ENCODE assay signal across 8 cellular contexts in the genomic region with DNA sequence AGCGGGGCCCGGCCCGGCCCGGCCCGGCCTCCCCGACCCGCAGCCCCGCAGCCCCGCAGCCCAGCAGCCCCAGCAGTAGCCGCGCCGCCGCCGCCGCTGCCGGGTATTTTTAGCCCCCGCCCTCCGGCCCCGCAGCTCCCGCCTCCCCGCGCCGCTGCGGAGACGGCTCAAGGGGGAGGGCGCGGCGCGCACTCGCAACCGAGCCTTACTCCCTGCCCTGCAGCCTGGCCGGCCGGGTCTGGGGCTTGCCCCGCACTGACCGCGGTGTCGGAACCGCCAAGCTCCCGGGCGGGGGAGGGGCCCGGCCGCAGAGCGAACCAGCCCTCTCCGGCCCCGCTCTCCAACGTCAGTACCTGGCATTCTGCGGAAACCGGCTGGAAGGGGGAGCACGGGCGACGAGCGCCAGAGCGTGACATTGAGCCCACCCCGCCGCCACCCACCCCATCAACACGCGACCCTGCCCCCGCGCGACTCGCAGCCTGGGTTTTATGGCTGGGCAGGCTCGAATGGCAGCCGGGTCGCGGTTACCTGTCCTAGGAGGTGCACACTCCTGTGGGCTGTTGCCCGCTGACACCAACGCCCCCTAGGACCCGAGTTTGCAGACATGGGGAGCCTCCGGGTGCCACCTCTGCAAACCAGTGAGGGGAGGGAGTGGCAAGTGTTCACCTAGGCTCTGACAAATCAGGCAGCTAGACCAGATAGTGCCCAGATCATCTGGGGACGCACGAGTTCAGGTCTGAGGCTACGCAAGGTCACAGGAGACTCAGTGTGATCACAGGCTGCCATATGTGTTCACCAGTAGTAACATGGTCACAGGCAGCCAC. TPM values are rescaled to one million over a fixed set of nuclear protein-coding genes. Genes with fewer than 3 reads are reported as not detected.
A peak's percentile ranks its signal among the peaks of the same experiment; 100 is the strongest.
DNase-seq lines count a peak whose midpoint lies in the region; ATAC-seq and TF ChIP-seq lines count a peak whose summit lies in the region.

Gene ACSL6 (minus strand): TSS at position 98 of the 824 bp plus-strand sequence. CDS start 105 bp downstream, outside the sequence.

- H3K27ac Mint-ChIP-seq in activated T-cell treated with anti-CD3 and anti-CD28 coated beads, Interleukin-2, amount 50 U/mL, for 24 hours, result peak within 1 kb of the TSS; percentile 67
- peak within 1 kb of the TSS in 4 of 6 donors; percentile 4 to 97 (median 52) for H3K27ac Mint-ChIP-seq in naive B cell

- H3K4me3 ChIP-seq in A673 (ENCODE audit: low read depth, low read length, poor library complexity, severe bottlenecking), result peak within 1 kb of the TSS; percentile 41
- H3K4me3 ChIP-seq in HL-60 (replicated peaks; ENCODE audit: insufficient read depth, low read length), result peak within 1 kb of the TSS; percentile 38
- H3K4me3 ChIP-seq in urinary bladder (ENCODE audit: low read depth, low read length), result peak within 1 kb of the TSS; percentile 54

- peaks cover 43% of the 10 kb centered on the region for H3K4me1 Mint-ChIP-seq in activated T-cell treated with anti-CD3 and anti-CD28 coated beads, Interleukin-2, amount 50 U/mL, for 24 hours (ENCODE audit: low read depth)
- H3K4me1 Mint-ChIP-seq in naive B cell, result peaks cover 11 to 16% (median 11%) of the 10 kb centered on the region in 3 donors

- peak; percentile 25 for ATAC-seq in esophagus mucosa
- ATAC-seq in naive B cell (ENCODE audit: low read depth in 2 of 2), result peak; percentile 72 to 76
- no peak for ATAC-seq in GM21723 (IDR thresholded peaks at IDR 0.05; ENCODE audit: unreplicated experiment)
- no peak for ATAC-seq in HG03139 (IDR thresholded peaks at IDR 0.05; ENCODE audit: unreplicated experiment)

- DNase-seq in A673 (ENCODE audit: low spot score), result no peak
- no peak for DNase-seq in HL-60 (ENCODE audit: low read depth in 1 of 2, low spot score in 1 of 2)
- peak; percentile 67 for DNase-seq in activated T-cell treated with anti-CD3 and anti-CD28 coated beads, Interleukin-2, amount 50 U/mL, for 24 hours
- DNase-seq in naive B cell, result peak; percentile 28

- peak within 1 kb of the TSS; percentile 77 for H3K4me3 Mint-ChIP-seq in activated T-cell treated with anti-CD3 and anti-CD28 coated beads, Interleukin-2, amount 50 U/mL, for 24 hours
- H3K4me3 Mint-ChIP-seq in naive B cell, result peak within 1 kb of the TSS; percentile 65 to 91 (median 78)

- 3% methylated on average over 70 of the region's 72 CpGs for WGBS in urinary bladder

- CTCF ChIA-PET in A673 (lab: Charles Lee), result no interaction called here

- no peaks in the 10 kb centered on the region for H3K4me1 ChIP-seq in A673 (ENCODE audit: insufficient read depth, low read length, poor library complexity, severe bottlenecking)
- no peaks in the 10 kb centered on the region for H3K4me1 ChIP-seq in urinary bladder (ENCODE audit: insufficient read depth)

- BruUV-seq in A673 (replicated peaks; lab: Mats Ljungman, UMichigan), result no TSS peak

- H3K27me3 Mint-ChIP-seq in activated T-cell treated with anti-CD3 and anti-CD28 coated beads, Interleukin-2, amount 50 U/mL, for 24 hours, result peaks cover 60% of the 10 kb centered on the region
- H3K27me3 Mint-ChIP-seq in naive B cell, result peaks cover 55 to 75% (median 71%) of the 10 kb centered on the region in 3 donors

- H3K27ac ChIP-seq in A673 (ENCODE audit: low read depth, low read length, poor library complexity, severe bottlenecking) (no peak within 1 kb of the TSS), HL-60 (replicated peaks) (no peak within 1 kb of the TSS), urinary bladder (ENCODE audit: low read depth) (no peak within 1 kb of the TSS)

- H3K36me3 ChIP-seq in A673 (ENCODE audit: insufficient read depth, low read length, poor library complexity, severe bottlenecking), result no peaks in the 10 kb centered on the region
- H3K36me3 ChIP-seq in urinary bladder (ENCODE audit: insufficient read depth), result no peaks in the 10 kb centered on the region

- H3K9me3 Mint-ChIP-seq in activated T-cell treated with anti-CD3 and anti-CD28 coated beads, Interleukin-2, amount 50 U/mL, for 24 hours, result no peaks in the 10 kb centered on the region
- peaks cover 0 to 2% (median 0%) of the 10 kb centered on the region in 7 donors for H3K9me3 Mint-ChIP-seq in naive B cell

- POLR2A ChIA-PET in A673 (lab: Charles Lee; ENCODE audit: low non-redundant PET), result interaction anchor here (0.7 kb wide), 1 partner anchor 852 kb away, joined by 3 read pairs; no protein-coding TSS in a partner anchor

- H3K36me3 Mint-ChIP-seq in activated T-cell treated with anti-CD3 and anti-CD28 coated beads, Interleukin-2, amount 50 U/mL, for 24 hours (ENCODE audit: low read depth), result no peaks in the 10 kb centered on the region
- no peaks in the 10 kb centered on the region for H3K36me3 Mint-ChIP-seq in naive B cell

- no peaks in the 10 kb centered on the region for H3K9me3 ChIP-seq in A673 (ENCODE audit: low read depth, low read length, poor library complexity, severe bottlenecking)

- peaks cover 45% of the 10 kb centered on the region for H3K27me3 ChIP-seq in A673 (replicated peaks; ENCODE audit: insufficient read depth, low read depth, low read length, poor library complexity)
- H3K27me3 ChIP-seq in HL-60 (ENCODE audit: insufficient read depth, poor library complexity, severe bottlenecking), result no peaks in the 10 kb centered on the region

- intact Hi-C loops in A673 (cut with micrococcal nuclease; ENCODE audit: unreplicated experiment), result no loop called here

- TF ChIP-seq CTCF in A673 (conservative IDR thresholded peaks at IDR 0.05; ENCODE audit: low read depth, low read length), result no peak
- TF ChIP-seq CTCF in HL-60 (IDR thresholded peaks at IDR 0.05; ENCODE audit: insufficient read depth, low read length), result no peak

RNA-seq across cellular contexts. Expression of gene ACSL6, which starts in this region (rescaled TPM):
- total RNA-seq in A673 (2021) (not detected in 2 replicates), esophagus mucosa (0.08 TPM), urinary bladder (2.3 TPM)
- polyA plus RNA-seq in naive B cell (ENCODE audit: low read depth in 6 of 6) (under 1 TPM in 1 of 6 donors, not detected in 5; 0.16 TPM), urinary bladder (0.42 TPM)

Comparison
In these comparisons a context has a peak if more than half of its experiments do, and no peak if none do; other contexts are left out.
1. Peak in ATAC-seq in esophagus mucosa; RNA of the gene not detected or under 1 TPM.
2. Peak in DNase-seq and ATAC-seq in naive B cell; RNA of the gene not detected or under 1 TPM.